ENCODE assay signal across 9 cellular contexts in the genomic region with DNA sequence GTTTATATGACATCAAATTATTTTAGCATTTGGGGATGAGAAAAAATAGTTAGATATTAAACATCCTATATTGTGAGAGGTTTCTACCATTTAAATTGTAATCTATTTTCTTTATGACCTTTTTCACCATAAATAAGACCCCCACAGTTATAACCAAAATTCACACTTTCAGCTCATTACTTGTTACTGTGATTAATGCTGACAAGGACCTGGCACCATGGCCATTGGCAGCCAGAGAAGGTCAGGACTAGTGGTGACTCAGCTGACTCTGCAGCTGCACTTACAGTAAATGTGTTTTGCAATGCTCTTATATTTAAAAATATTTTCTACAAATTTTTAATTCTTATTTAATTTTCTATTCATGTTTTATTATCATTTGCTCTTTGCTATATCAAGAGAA.
A peak's percentile ranks its signal among the peaks of the same experiment; 100 is the strongest.
DNase-seq lines count a peak whose midpoint lies in the region; ATAC-seq and TF ChIP-seq lines count a peak whose summit lies in the region.
"Had no signal": no experiment of that assay in that cellular context is flagged by ENCODE, and none has a peak within 500 bp of the region (broad histone marks: within the 10 kb centered on the region; RNA-seq: fewer than 3 reads in every experiment).

No MANE protein-coding gene starts in this region.

- H3K27ac Mint-ChIP-seq in T-helper 17 cell = no peak overlapping the region

- TF ChIP-seq RAD21 in IMR-90 (IDR thresholded peaks at IDR 0.05; ENCODE audit: low read length) = no peak

- no peak overlapping the region for H3K14ac ChIP-seq in IMR-90 (replicated peaks; ENCODE audit: low read depth, low read length)

- H3K9me3 ChIP-seq in IMR-90 (ENCODE audit: control insufficient read depth, insufficient read depth, low read length) (no peaks in the 10 kb centered on the region), stomach (no peaks in the 10 kb centered on the region), T-helper 17 cell (ENCODE audit: control insufficient read depth, low read length, poor library complexity, severe bottlenecking) (no peaks in the 10 kb centered on the region)

- H4K20me1 ChIP-seq in IMR-90 (ENCODE audit: insufficient read depth, low read length) = no peaks in the 10 kb centered on the region

- TF ChIP-seq CTCF in IMR-90 (conservative IDR thresholded peaks at IDR 0.05; ENCODE audit: low read depth, low read length) = no peak
- no peak for TF ChIP-seq CTCF in brain microvascular endothelial cell (IDR thresholded peaks at IDR 0.05; ENCODE audit: low read depth, low read length, missing control alignments)
- no peak for TF ChIP-seq CTCF in stomach (IDR thresholded peaks at IDR 0.05)

- no peak overlapping the region for H3K4me3 Mint-ChIP-seq in T-helper 17 cell

- H3K79me1 ChIP-seq in IMR-90 (ENCODE audit: low read depth in 1 of 2, low read length in 2 of 2) = no peaks in the 10 kb centered on the region

- no peak overlapping the region for H3K4me2 ChIP-seq in IMR-90 (ENCODE audit: low read depth, low read length)

- no peak overlapping the region for H2BK20ac ChIP-seq in IMR-90 (ENCODE audit: low read depth, low read length)

- CTCF ChIA-PET in IMR-90 (lab: Yijun Ruan, JAX) = no interaction called here

- dilution Hi-C loops in IMR-90 (cut with HindIII; ENCODE audit: low sequenced_read_pairs, unreplicated experiment) = no loop called here

- no peak overlapping the region for H4K91ac ChIP-seq in IMR-90 (ENCODE audit: insufficient read depth, low read depth, low read length)

- no peak overlapping the region for H2BK5ac ChIP-seq in IMR-90 (ENCODE audit: low read depth, low read length, poor library complexity, severe bottlenecking)

- H3K36me3 ChIP-seq in IMR-90 (ENCODE audit: control insufficient read depth, insufficient read depth, low read length) = no peaks in the 10 kb centered on the region
- H3K36me3 ChIP-seq in brain microvascular endothelial cell (replicated peaks) = no peaks in the 10 kb centered on the region
- no peaks in the 10 kb centered on the region for H3K36me3 ChIP-seq in stomach

- TF ChIP-seq EP300 in stomach (IDR thresholded peaks at IDR 0.05) = no peak

- no peak overlapping the region for H2BK120ac ChIP-seq in IMR-90 (ENCODE audit: low read depth, low read length)

- no peak overlapping the region for H2AK9ac ChIP-seq in IMR-90 (replicated peaks; ENCODE audit: low read depth, low read length, poor library complexity)

- no peak overlapping the region for H3K23ac ChIP-seq in IMR-90 (ENCODE audit: low read depth, low read length)

- no peak overlapping the region for H4K5ac ChIP-seq in IMR-90 (ENCODE audit: low read depth, low read length)

- DNase-seq in IMR-90 (peak; percentile 73), brain microvascular endothelial cell (peak; percentile 59), hepatic stellate cell (ENCODE audit: low spot score) (peak; percentile 8), stomach (peak; percentile 28), SK-N-DZ (ENCODE audit: low spot score) (no peak), T-helper 17 cell (no peak), GDM1 (lab: John Stamatoyannopoulos, UW) (no peak)
- DNase-seq in activated CD8-positive, alpha-beta memory T cell treated with anti-CD3 and anti-CD28 coated beads for 24 hours = no peak

- intact Hi-C loops in IMR-90 (cut with micrococcal nuclease) = loop anchor here (2.0 kb wide), 1 partner anchor 112 kb away; no protein-coding TSS in a partner anchor
- intact Hi-C loops in stomach (cut with DNase I; ENCODE audit: low total_unique reads) = no loop called here

- no peaks in the 10 kb centered on the region for H3K36me3 Mint-ChIP-seq in T-helper 17 cell (ENCODE audit: low read depth)

- H3K18ac ChIP-seq in IMR-90 (ENCODE audit: low read depth, low read length) = no peak overlapping the region

- no peak overlapping the region for H3K4ac ChIP-seq in IMR-90 (ENCODE audit: low read depth, low read length)

- POLR2A ChIA-PET in IMR-90 (lab: Charles Lee; ENCODE audit: unreplicated experiment) = no interaction called here

- in situ Hi-C loops in IMR-90 (cut with MboI; ENCODE audit: low sequenced_read_pairs) (no loop called here), brain microvascular endothelial cell (cut with HindIII; ENCODE audit: low pct_ligation_motif_present, low sequenced_read_pairs) (no loop called here)

- H3K4me1 Mint-ChIP-seq in T-helper 17 cell = no peaks in the 10 kb centered on the region

- no peak overlapping the region for H2AK5ac ChIP-seq in IMR-90 (ENCODE audit: low read depth, low read length)

- peaks cover 6% of the 10 kb centered on the region for H3K9me1 ChIP-seq in IMR-90 (ENCODE audit: insufficient read depth, low read length)

- H3K4me3 ChIP-seq in IMR-90 (ENCODE audit: insufficient read depth, low read depth, low read length) (no peak overlapping the region), brain microvascular endothelial cell (ENCODE audit: low read depth, low read length) (no peak overlapping the region), stomach (no peak overlapping the region)

- no peaks in the 10 kb centered on the region for H3K27me3 Mint-ChIP-seq in T-helper 17 cell

- no peaks in the 10 kb centered on the region for H3K27me3 ChIP-seq in IMR-90 (ENCODE audit: control insufficient read depth, insufficient read depth, low read length)
- no peaks in the 10 kb centered on the region for H3K27me3 ChIP-seq in brain microvascular endothelial cell (replicated peaks)
- H3K27me3 ChIP-seq in stomach = no peaks in the 10 kb centered on the region

- no peak for TF ChIP-seq POLR2A in IMR-90 (IDR thresholded peaks at IDR 0.05; ENCODE audit: low read depth, low read length)
- TF ChIP-seq POLR2A in stomach (IDR thresholded peaks at IDR 0.05) = no peak

- H4K8ac ChIP-seq in IMR-90 (ENCODE audit: low read depth in 2 of 2, low read length in 2 of 2) = no peak overlapping the region

- H3K4me1 ChIP-seq in IMR-90 (ENCODE audit: control insufficient read depth, insufficient read depth, low read length) (no peaks in the 10 kb centered on the region), stomach (peaks cover 0 to 15% (median 3%) of the 10 kb centered on the region in 4 donors)
- H3K4me1 ChIP-seq: parathyroid adenoma had no signal

- no peak overlapping the region for H3K56ac ChIP-seq in IMR-90 (ENCODE audit: extremely low read depth, insufficient read depth, low read length)

- H3K27ac ChIP-seq in IMR-90 (ENCODE audit: insufficient read depth, low read length) = no peak overlapping the region
- H3K27ac ChIP-seq in brain microvascular endothelial cell = peak overlapping the region; percentile 18
- H3K27ac ChIP-seq in stomach = peak overlapping the region in 2 of 5 donors; percentile 21 to 60
- H3K27ac ChIP-seq: parathyroid adenoma had no signal

- no peak overlapping the region for H2AFZ ChIP-seq in IMR-90 (replicated peaks; ENCODE audit: low read length, poor library complexity)
- H2AFZ ChIP-seq: parathyroid adenoma had no signal

- no peak overlapping the region for H2BK15ac ChIP-seq in IMR-90 (ENCODE audit: low read depth, low read length)

- H3K9ac ChIP-seq in IMR-90 (ENCODE audit: low read depth, low read length) = no peak overlapping the region
- H3K9ac ChIP-seq: parathyroid adenoma had no signal

- BruUV-seq in IMR-90 (replicated peaks; lab: Mats Ljungman, UMichigan) = no TSS peak

- peak; percentile 67 for ATAC-seq in IMR-90 (ENCODE audit: low read depth)
- ATAC-seq in T-helper 17 cell = no peak

TF ChIP-seq in IMR-90, 13 proteins besides CTCF, POLR2A, EP300 and RAD21:
- TF ChIP-seq FOS (IDR thresholded peaks at IDR 0.05; ENCODE audit: low read depth, low read length) (0 out of 2 replicates have a peak, but pooled peaks have one; percentile 26), BHLHE40 (IDR thresholded peaks at IDR 0.05; ENCODE audit: low read depth, low read length) (no peak), CEBPB (IDR thresholded peaks at IDR 0.05; ENCODE audit: low read depth, low read length) (peak; percentile 56; the same call in 1 of the 2 replicates)

Comparison
In these comparisons a context has a peak if more than half of its experiments do, and no peak if none do; other contexts are left out.
1. DNase-seq: peak in IMR-90 (single experiment), brain microvascular endothelial cell (single experiment), hepatic stellate cell (single experiment) and stomach (single experiment); none in activated CD8-positive, alpha-beta memory T cell treated with anti-CD3 and anti-CD28 coated beads for 24 hours (single experiment), SK-N-DZ (single experiment), T-helper 17 cell (0 of 3) and GDM1 (single experiment).